In the genomic region with DNA sequence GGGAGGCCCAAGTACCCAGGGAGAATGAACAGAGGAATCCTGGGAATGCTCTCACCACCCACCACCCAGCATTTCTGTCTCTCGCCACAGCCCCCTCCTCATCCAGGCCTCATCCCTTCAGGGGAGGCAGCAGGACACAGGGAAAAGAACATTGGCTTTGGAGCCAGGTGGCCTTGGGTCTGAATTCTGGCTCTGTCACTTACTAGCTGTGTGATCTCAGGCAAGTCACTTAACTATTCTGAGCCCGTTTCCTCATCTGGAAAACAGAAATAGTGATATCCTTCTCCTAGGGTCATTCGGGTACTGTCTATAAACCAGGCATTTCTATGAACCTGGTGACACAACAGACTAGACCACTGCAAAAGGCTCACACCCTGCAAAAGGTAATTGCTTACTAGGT, we compare ENCODE assay signal across 27 cellular contexts. TPM values are rescaled to one million over a fixed set of nuclear protein-coding genes. Genes with fewer than 3 reads are reported as not detected.
A peak's percentile ranks its signal among the peaks of the same experiment; 100 is the strongest.
DNase-seq lines count a peak whose midpoint lies in the region; ATAC-seq, FAIRE-seq and TF ChIP-seq lines count a peak whose summit lies in the region.
"Had no signal": no experiment of that assay in that cellular context is flagged by ENCODE, and none has a peak within 500 bp of the region (broad histone marks: within the 10 kb centered on the region; RNA-seq: fewer than 3 reads in every experiment).

No MANE protein-coding gene starts in this region.

- H3K9me2 ChIP-seq in GM23338 (ENCODE audit: insufficient read depth) = no peaks in the 10 kb centered on the region

- TF ChIP-seq CTCF in GM23338 (conservative IDR thresholded peaks at IDR 0.05; ENCODE audit: low read depth in 2 of 2) (no peak), bronchial epithelial cell (IDR thresholded peaks at IDR 0.05; ENCODE audit: insufficient read depth, low read length, severe bottlenecking) (no peak), nephron (IDR thresholded peaks at IDR 0.05; ENCODE audit: unreplicated experiment in 3 of 3) (no peak)

- H3K27ac Mint-ChIP-seq in GM23338 (no peak overlapping the region), nephron (peak overlapping the region; percentile 73 to 88 (median 81))
- H3K27ac Mint-ChIP-seq in activated CD4-positive, alpha-beta T cell treated with anti-CD3 and anti-CD28 coated beads, Interleukin-2, amount 10 ng/mL, durations not matched to agents 24 days and 14 days = no peak overlapping the region
- H3K27ac Mint-ChIP-seq: CD14-positive monocyte; CD4-positive, alpha-beta T cell; HFFc6 had no signal

- H3K4me1 Mint-ChIP-seq in GM23338 (peaks cover 11% of the 10 kb centered on the region), nephron (peaks cover 37% of the 10 kb centered on the region)
- no peaks in the 10 kb centered on the region for H3K4me1 Mint-ChIP-seq in activated CD4-positive, alpha-beta T cell treated with anti-CD3 and anti-CD28 coated beads, Interleukin-2, amount 10 ng/mL, durations not matched to agents 24 days and 14 days
- H3K4me1 Mint-ChIP-seq: CD14-positive monocyte; CD8-positive, alpha-beta memory T cell had no signal

- no peak overlapping the region for H3K4me3 Mint-ChIP-seq in GM23338
- H3K4me3 Mint-ChIP-seq in nephron = no peak overlapping the region
- H3K4me3 Mint-ChIP-seq in activated CD4-positive, alpha-beta T cell treated with anti-CD3 and anti-CD28 coated beads, Interleukin-2, amount 10 ng/mL, durations not matched to agents 24 days and 14 days = no peak overlapping the region
- H3K4me3 Mint-ChIP-seq: CD14-positive monocyte; CD4-positive, alpha-beta T cell; CD8-positive, alpha-beta memory T cell; HFFc6 had no signal

- H3K27ac ChIP-seq in GM23338 (ENCODE audit: low read depth) = no peak overlapping the region
- H3K27ac ChIP-seq: BLaER1 treated with 17β-estradiol and CSF1 and Interleukin-3, amounts not matched to agents 10 nM and 100 nM had no signal

- H3K4me3 ChIP-seq in GM23338 = no peak overlapping the region
- no peak overlapping the region for H3K4me3 ChIP-seq in bronchial epithelial cell (ENCODE audit: low read depth, low read length)
- H3K4me3 ChIP-seq: A549; BLaER1 treated with 17β-estradiol and CSF1 and Interleukin-3, amounts not matched to agents 10 nM and 100 nM; HAP-1 had no signal

- no peak for ATAC-seq in GM23338
- ATAC-seq in Right ventricle myocardium superior (ENCODE audit: poor library complexity) = no peak
- ATAC-seq: A549 had no signal

- H3K4me2 ChIP-seq in GM23338 = no peak overlapping the region
- H3K4me2 ChIP-seq: A549; BLaER1 treated with 17β-estradiol and CSF1 and Interleukin-3, amounts not matched to agents 10 nM and 100 nM had no signal

- no peaks in the 10 kb centered on the region for H3K36me3 Mint-ChIP-seq in GM23338 (ENCODE audit: low read depth)
- H3K36me3 Mint-ChIP-seq in nephron (ENCODE audit: low read depth) = no peaks in the 10 kb centered on the region
- H3K36me3 Mint-ChIP-seq in activated CD4-positive, alpha-beta T cell treated with anti-CD3 and anti-CD28 coated beads, Interleukin-2, amount 10 ng/mL, durations not matched to agents 24 days and 14 days (ENCODE audit: low read depth) = no peaks in the 10 kb centered on the region
- H3K36me3 Mint-ChIP-seq: CD14-positive monocyte; CD8-positive, alpha-beta memory T cell had no signal

- peaks cover 16% of the 10 kb centered on the region for H3K27me3 Mint-ChIP-seq in GM23338 (ENCODE audit: insufficient read depth, low read depth, poor library complexity)
- peaks cover 5% of the 10 kb centered on the region for H3K27me3 Mint-ChIP-seq in nephron (ENCODE audit: low read depth)
- no peaks in the 10 kb centered on the region for H3K27me3 Mint-ChIP-seq in activated CD4-positive, alpha-beta T cell treated with anti-CD3 and anti-CD28 coated beads, Interleukin-2, amount 10 ng/mL, durations not matched to agents 24 days and 14 days
- H3K27me3 Mint-ChIP-seq: CD4-positive, alpha-beta T cell had no signal

- DNase-seq in GM23338 (ENCODE audit: low spot score) = no peak
- no peak for DNase-seq in bronchial epithelial cell (ENCODE audit: low read depth)
- DNase-seq in Right ventricle myocardium superior = no peak
- DNase-seq in activated CD4-positive, alpha-beta T cell treated with anti-CD3 and anti-CD28 coated beads, Interleukin-2, amount 10 ng/mL, durations not matched to agents 24 days and 14 days = no peak
- DNase-seq in NOMO-1 treated with DMSO at 0.1 percent for 48 hours (lab: John Stamatoyannopoulos, UW; ENCODE audit: unreplicated experiment) = no peak
- DNase-seq: 8988T; ACHN; AML-193; BE2C; CD4-positive, alpha-beta T cell; CD8-positive, alpha-beta memory T cell; DMS 273 treated with DMSO at 0.1 percent for 48 hours; DMS79 treated with DMSO at 0.1 percent for 48 hours; GF-D8; GOT3; HFFc6 had no signal

- H2AFZ ChIP-seq in GM23338 = peak overlapping the region; percentile 11; the same call in 1 of the 2 replicates

- no peaks in the 10 kb centered on the region for H3K27me3 ChIP-seq in GM23338 (ENCODE audit: insufficient read depth)
- peaks cover 3% of the 10 kb centered on the region for H3K27me3 ChIP-seq in bronchial epithelial cell (ENCODE audit: control insufficient read depth, insufficient read depth, low read length)
- H3K27me3 ChIP-seq: BE2C; BLaER1 treated with 17β-estradiol and CSF1 and Interleukin-3, amounts not matched to agents 10 nM and 100 nM had no signal

- H3K4me1 ChIP-seq in GM23338 (ENCODE audit: insufficient read depth) = peaks cover 7% of the 10 kb centered on the region; the same call in 1 of the 2 replicates

- no peaks in the 10 kb centered on the region for H3K79me2 ChIP-seq in GM23338 (replicated peaks; ENCODE audit: insufficient read depth)

- intact Hi-C loops in Right ventricle myocardium superior (cut with DNase I) = no loop called here
- intact Hi-C loops in activated CD4-positive, alpha-beta T cell treated with anti-CD3 and anti-CD28 coated beads, Interleukin-2, amount 10 ng/mL, durations not matched to agents 24 days and 14 days (cut with micrococcal nuclease) = no loop called here

- H3K9me3 Mint-ChIP-seq in GM23338 (no peaks in the 10 kb centered on the region), nephron (no peaks in the 10 kb centered on the region)
- H3K9me3 Mint-ChIP-seq in activated CD4-positive, alpha-beta T cell treated with anti-CD3 and anti-CD28 coated beads, Interleukin-2, amount 10 ng/mL, durations not matched to agents 24 days and 14 days = no peaks in the 10 kb centered on the region
- H3K9me3 Mint-ChIP-seq: CD14-positive monocyte; CD4-positive, alpha-beta T cell; CD8-positive, alpha-beta memory T cell; HFFc6 had no signal

- H4K20me1 ChIP-seq in GM23338 (replicated peaks; ENCODE audit: insufficient read depth) = no peaks in the 10 kb centered on the region
- H4K20me1 ChIP-seq: BLaER1 treated with 17β-estradiol and CSF1 and Interleukin-3, amounts not matched to agents 10 nM and 100 nM had no signal

- FAIRE-seq in bronchial epithelial cell (lab: Jason Lieb, UNC) = peak; percentile 32
- FAIRE-seq: A549, D721Med, GM12891, GM18507, H54 had no signal

- no peaks in the 10 kb centered on the region for H3K36me3 ChIP-seq in GM23338 (ENCODE audit: insufficient read depth)
- no peaks in the 10 kb centered on the region for H3K36me3 ChIP-seq in bronchial epithelial cell (ENCODE audit: control insufficient read depth, insufficient read depth, low read length)
- H3K36me3 ChIP-seq: BE2C; BLaER1 treated with 17β-estradiol and CSF1 and Interleukin-3, amounts not matched to agents 10 nM and 100 nM; HAP-1 had no signal

- no peaks in the 10 kb centered on the region for H3F3A ChIP-seq in GM23338 (replicated peaks; ENCODE audit: low read depth)

TF ChIP-seq in GM23338, 12 proteins besides CTCF, POLR2A, EP300 and RAD21 (continues in another document):
- no peak for TF ChIP-seq JUNB (IDR thresholded peaks at IDR 0.05; ENCODE audit: unreplicated experiment)
- TF ChIP-seq NANOG (IDR thresholded peaks at IDR 0.05; ENCODE audit: borderline replicate concordance) = no peak

RNA-seq across cellular contexts. Expression of a gene that starts 22.1 kb away (rescaled TPM):
- 0.16 and 0.21 TPM in 2 replicates for total RNA-seq in GM23338 (2014; rRNA removed; shearing (Covaris generic))
- 0.38 TPM in 1 of 2 replicates, not detected in the other for polyA plus RNA-seq in GM23338 (2016; fragmentation: Nextera tagmentation; extraction: Ambion mirVana)
- total RNA-seq in bronchial epithelial cell (not detected in 2 replicates), Right ventricle myocardium superior (11.1 TPM)
- total RNA-seq in activated CD4-positive, alpha-beta T cell treated with anti-CD3 and anti-CD28 coated beads, Interleukin-2, amount 10 ng/mL, durations not matched to agents 24 days and 14 days = not detected in 2 replicates
- total RNA-seq: CD4-positive, alpha-beta T cell; CD8-positive, alpha-beta memory T cell; Daoy; G401; HFFc6 had no signal
- polyA plus RNA-seq: CD14-positive monocyte; CD8-positive, alpha-beta memory T cell had no signal

RNA-seq across cellular contexts. Expression of a gene that starts 39.5 kb away (rescaled TPM):
- 15.1 and 16.5 TPM in 2 replicates for total RNA-seq in GM23338 (2014; rRNA removed; shearing (Covaris generic))
- 0.78 and 0.90 TPM in 2 replicates for polyA plus RNA-seq in GM23338 (2016; fragmentation: Nextera tagmentation; extraction: Ambion mirVana)
- total RNA-seq in bronchial epithelial cell = 12.6 and 16.4 TPM in 2 replicates
- 10.2 TPM for total RNA-seq in Right ventricle myocardium superior
- total RNA-seq in activated CD4-positive, alpha-beta T cell treated with anti-CD3 and anti-CD28 coated beads, Interleukin-2, amount 10 ng/mL, durations not matched to agents 24 days and 14 days = 15.2 TPM in 2 replicates

Comparison
In these comparisons a context has a peak if more than half of its experiments do, and no peak if none do; other contexts are left out.
1. H3K27ac Mint-ChIP-seq: peak in nephron (3 of 3); none in GM23338 (single experiment) and activated CD4-positive, alpha-beta T cell treated with anti-CD3 and anti-CD28 coated beads, Interleukin-2, amount 10 ng/mL, durations not matched to agents 24 days and 14 days (single experiment).
2. RNA of a gene that starts 22.1 kb away (total RNA-seq): 11.1 TPM in Right ventricle myocardium superior (single experiment); 0.16 to 0.21 TPM in GM23338, not detected in activated CD4-positive, alpha-beta T cell treated with anti-CD3 and anti-CD28 coated beads, Interleukin-2, amount 10 ng/mL, durations not matched to agents 24 days and 14 days and not detected in bronchial epithelial cell; every median in the first group is over 10 times any median in the second.